In genomic region chr7:76549025-76549854, GRCh38 we compare ENCODE assay signal across 1 cellular context.
TF ChIP-seq lines count a peak whose summit lies in the region.
"Not testable (repeated sequence)": the region's sequence is repeated elsewhere in the genome, so short reads cannot be mapped to it uniquely, and the experiment has no call there.

No MANE protein-coding gene starts in this region.

TF ChIP-seq in HepG2, 621 proteins besides CTCF, POLR2A, EP300 and RAD21 (continued from another document and continues in another):
- peak; percentile 19; the same call in 1 of the 2 replicates for TF ChIP-seq ZBTB26 (CRISPR knock-in tag; IDR thresholded peaks at IDR 0.05; ENCODE audit: borderline replicate concordance)
- TF ChIP-seq KLF6 (CRISPR knock-in tag; IDR thresholded peaks at IDR 0.05), result peak; percentile 90
- TF ChIP-seq MXD4 (CRISPR knock-in tag; IDR thresholded peaks at IDR 0.05), result peak; percentile 70; the same call in 1 of the 2 replicates
- 0 out of 2 replicates have a peak, but pooled peaks have one; percentile 24 for TF ChIP-seq SP2 (CRISPR knock-in tag; IDR thresholded peaks at IDR 0.05)
- TF ChIP-seq ARHGAP35 (CRISPR knock-in tag; IDR thresholded peaks at IDR 0.05; ENCODE audit: borderline replicate concordance), result peak; percentile 66; the same call in 1 of the 2 replicates
- peak; percentile 90 for TF ChIP-seq ZNF143 (CRISPR knock-in tag; IDR thresholded peaks at IDR 0.05)
- TF ChIP-seq ZNF598 (CRISPR knock-in tag; IDR thresholded peaks at IDR 0.05; ENCODE audit: borderline replicate concordance), result peak; percentile 54; the same call in 1 of the 2 replicates
- TF ChIP-seq CREB3 (CRISPR knock-in tag; IDR thresholded peaks at IDR 0.05), result 0 out of 2 replicates have a peak, but pooled peaks have one; percentile 70
- TF ChIP-seq ARNTL (CRISPR knock-in tag; IDR thresholded peaks at IDR 0.05), result 0 out of 2 replicates have a peak, but pooled peaks have one; percentile 25
- TF ChIP-seq ZSCAN21 (CRISPR knock-in tag; IDR thresholded peaks at IDR 0.05; ENCODE audit: borderline replicate concordance), result peak; percentile 42; the same call in 1 of the 2 replicates
- TF ChIP-seq SOX6 (IDR thresholded peaks at IDR 0.05), result not testable (repeated sequence)
- peak; percentile 45; the same call in 1 of the 2 replicates for TF ChIP-seq SOX6 (CRISPR knock-in tag; IDR thresholded peaks at IDR 0.05)
- peak; percentile 51; the same call in 1 of the 2 replicates for TF ChIP-seq IRF2 (CRISPR knock-in tag; IDR thresholded peaks at IDR 0.05)
- peak; percentile 89 for TF ChIP-seq ARID4A (CRISPR knock-in tag; IDR thresholded peaks at IDR 0.05; ENCODE audit: borderline replicate concordance)
- TF ChIP-seq ZNF407 (CRISPR knock-in tag; IDR thresholded peaks at IDR 0.05; ENCODE audit: not compliant biosample characterization), result peak; percentile 79
- TF ChIP-seq ZIK1 (CRISPR knock-in tag; IDR thresholded peaks at IDR 0.05; ENCODE audit: borderline replicate concordance, low read depth), result peak; percentile 72; the same call in 1 of the 2 replicates
- TF ChIP-seq HNF1B (CRISPR knock-in tag; IDR thresholded peaks at IDR 0.05), result peak; percentile 50; the same call in 1 of the 2 replicates
- peak; percentile 79; the same call in 1 of the 2 replicates for TF ChIP-seq ZNF160 (CRISPR knock-in tag; IDR thresholded peaks at IDR 0.05)
- peak; percentile 86; the same call in 1 of the 2 replicates for TF ChIP-seq DNMT1 (CRISPR knock-in tag; IDR thresholded peaks at IDR 0.05)
- TF ChIP-seq ZNF124 (CRISPR knock-in tag; IDR thresholded peaks at IDR 0.05), result 0 out of 2 replicates have a peak, but pooled peaks have one; percentile 46
- peak; percentile 59 for TF ChIP-seq RXRB (CRISPR knock-in tag; IDR thresholded peaks at IDR 0.05; ENCODE audit: borderline replicate concordance)
- TF ChIP-seq ZNF142 (CRISPR knock-in tag; IDR thresholded peaks at IDR 0.05), result 0 out of 2 replicates have a peak, but pooled peaks have one; percentile 14
- peak; percentile 71; the same call in 1 of the 2 replicates for TF ChIP-seq TFDP1 (CRISPR knock-in tag; IDR thresholded peaks at IDR 0.05; ENCODE audit: borderline replicate concordance)
- TF ChIP-seq CSRNP1 (CRISPR knock-in tag; IDR thresholded peaks at IDR 0.05), result peak; percentile 93
- peak; percentile 88 for TF ChIP-seq ZNF547 (CRISPR knock-in tag; IDR thresholded peaks at IDR 0.05)
- TF ChIP-seq ZSCAN29 (CRISPR knock-in tag; conservative IDR thresholded peaks at IDR 0.05), result 0 out of 2 replicates have a peak, but pooled peaks have one; percentile 41
